In the genomic region with DNA sequence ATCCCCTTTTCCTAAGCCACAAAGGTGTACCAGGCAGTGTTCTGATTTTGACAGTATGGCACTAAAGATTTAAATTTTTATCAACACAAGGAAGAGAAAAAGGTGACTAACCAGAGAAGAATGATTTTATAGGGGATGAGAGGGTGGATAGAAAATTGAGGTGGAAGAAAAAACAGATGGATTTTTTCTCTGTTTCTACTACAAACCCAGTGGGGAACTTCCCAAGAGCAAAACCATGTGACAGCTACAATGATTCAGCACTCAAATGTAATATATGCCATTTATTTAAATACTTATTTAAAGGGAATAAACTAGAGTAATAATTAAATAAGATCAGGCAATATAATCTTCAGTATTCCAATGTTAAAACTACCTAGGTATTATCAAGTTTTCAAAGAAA, we compare ENCODE assay signal across 1 cellular context.
TF ChIP-seq lines count a peak whose summit lies in the region.

No MANE protein-coding gene starts in this region.

TF ChIP-seq in K562, 482 proteins besides CTCF, POLR2A, EP300 and RAD21 (continued from another document):
- TF ChIP-seq C11orf30 (IDR thresholded peaks at IDR 0.05; ENCODE audit: low read depth): peak; percentile 72
- TF ChIP-seq DMBX1 (CRISPR knock-in tag; IDR thresholded peaks at IDR 0.05; ENCODE audit: borderline replicate concordance): no peak
- TF ChIP-seq PTBP1 (IDR thresholded peaks at IDR 0.05; ENCODE audit: low read depth, low read length): no peak
- peak; percentile 43; the same call in 1 of the 2 replicates for TF ChIP-seq ZNF316 (IDR thresholded peaks at IDR 0.05)
- no peak for TF ChIP-seq ZNF232 (CRISPR knock-in tag; IDR thresholded peaks at IDR 0.05)
- TF ChIP-seq MAFF (IDR thresholded peaks at IDR 0.05; ENCODE audit: low read length): peak; percentile 43; the same call in 1 of the 2 replicates
- no peak for TF ChIP-seq NCOA6 (IDR thresholded peaks at IDR 0.05)
- TF ChIP-seq MAFG (tag; conservative IDR thresholded peaks at IDR 0.05): peak; percentile 51; the same call in 1 of the 2 replicates
- TF ChIP-seq HNRNPH1 (optimal IDR thresholded peaks at IDR 0.05; ENCODE audit: low read depth, low read length): no peak
- TF ChIP-seq ZNF318 (IDR thresholded peaks at IDR 0.05; ENCODE audit: borderline replicate concordance in 1 of 2, low read depth in 1 of 2): no peak
TF ChIP-seq in K562: peak in this region for 7.
